In the genomic region with DNA sequence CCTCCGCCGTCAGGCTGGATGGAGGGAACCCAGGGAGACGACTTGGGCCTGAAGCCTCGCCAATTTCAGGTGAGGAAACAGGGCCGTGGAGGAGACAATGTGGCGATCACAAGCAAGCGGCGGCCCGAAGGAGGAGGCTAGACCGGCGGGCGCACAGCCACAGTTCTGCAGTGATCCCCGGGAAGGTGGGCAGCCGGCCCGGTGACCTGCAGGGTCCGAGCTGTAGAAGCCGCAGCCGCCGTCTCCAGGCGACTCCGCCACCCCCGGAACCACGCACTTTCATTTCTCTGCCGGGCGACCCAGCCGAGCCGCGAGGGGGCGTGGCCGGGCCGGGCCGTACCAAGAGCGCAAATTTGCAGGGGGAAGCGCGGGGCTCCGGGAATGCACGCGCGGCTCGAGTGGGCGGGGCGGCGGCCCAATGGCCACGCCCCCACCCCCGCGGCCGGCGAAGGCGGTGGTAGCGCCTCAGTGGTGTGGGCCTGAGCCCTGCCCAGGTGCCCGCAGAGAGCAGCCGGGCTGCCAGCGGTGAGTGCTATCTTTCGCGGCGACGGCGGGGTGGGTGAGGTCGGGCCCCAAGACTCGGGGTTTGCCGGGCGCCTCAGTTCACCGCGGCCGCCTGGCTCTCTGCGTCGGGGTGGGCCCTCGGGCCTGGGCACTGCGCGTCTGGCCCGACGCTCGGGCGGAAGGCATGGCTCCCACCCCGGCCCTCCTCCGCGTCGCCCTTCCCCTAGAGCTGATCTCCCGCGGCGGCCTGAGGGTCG, we compare ENCODE assay signal across 8 cellular contexts. TPM values are rescaled to one million over a fixed set of nuclear protein-coding genes. Genes with fewer than 3 reads are reported as not detected.
DNase-seq lines count a peak whose midpoint lies in the region; ATAC-seq and TF ChIP-seq lines count a peak whose summit lies in the region.

A gene (plus strand): TSS at position 501 of the 761 bp plus-strand sequence. CDS start 38,847 bp downstream, outside the sequence.

- H3K4me3 Mint-ChIP-seq in T-helper 2 cell treated with Interferon-gamma antibody and Interleukin-4, amounts not matched to agents 5 μg/mL and 100 μg/mL, for 36 hours: peak within 1 kb of the TSS; percentile 91

- H3K9me3 ChIP-seq in ascending aorta: no peaks in the 10 kb centered on the region
- no peaks in the 10 kb centered on the region for H3K9me3 ChIP-seq in right cardiac atrium (ENCODE audit: control insufficient read depth, low read length)
- H3K9me3 ChIP-seq in vagina: no peaks in the 10 kb centered on the region

- H3K27ac Mint-ChIP-seq in T-helper 2 cell treated with Interferon-gamma antibody and Interleukin-4, amounts not matched to agents 5 μg/mL and 100 μg/mL, for 36 hours: peak within 1 kb of the TSS; percentile 93

- no peaks in the 10 kb centered on the region for H3K36me3 Mint-ChIP-seq in T-helper 2 cell treated with Interferon-gamma antibody and Interleukin-4, amounts not matched to agents 5 μg/mL and 100 μg/mL, for 36 hours (ENCODE audit: low read depth)

- ATAC-seq in GM18505 (IDR thresholded peaks at IDR 0.05; ENCODE audit: unreplicated experiment) (peak; percentile 80), HG02943 (IDR thresholded peaks at IDR 0.05; ENCODE audit: low read depth, unreplicated experiment) (peak; percentile 75), right cardiac atrium (peak; percentile 99 to 100)

- DNase-seq in NCI-H187 treated with DMSO at 0.1 percent for 48 hours (lab: John Stamatoyannopoulos, UW) (peak; percentile 35), ascending aorta (ENCODE audit: low spot score in 2 of 2) (peak; percentile 80 to 96), right cardiac atrium (peak; percentile 93 to 99 (median 97)), vagina (ENCODE audit: extremely low spot score in 2 of 2) (peak in 1 of 2 donors; percentile 96)
- DNase-seq in T-helper 2 cell treated with Interferon-gamma antibody and Interleukin-4, amounts not matched to agents 5 μg/mL and 100 μg/mL, for 36 hours (ENCODE audit: low spot score): peak; percentile 98

- intact Hi-C loops in ascending aorta (cut with DNase I) (loop anchor here (1.0 to 5.0 kb wide), 4 partner anchors 36 to 97 kb away; a partner anchor contains a TSS), right cardiac atrium (cut with DNase I) (loop anchor here in 2 of 4 donors (5.0 to 10.0 kb wide), 2 partner anchors 50 to 77 kb away; a partner anchor contains a TSS), vagina (cut with DNase I) (loop anchor here (2.0 to 5.0 kb wide), 2 partner anchors 47 to 80 kb away; a partner anchor contains a TSS)

- TF ChIP-seq CTCF in ascending aorta (IDR thresholded peaks at IDR 0.05): peak in 2 of 3 experiments; percentile 3 to 11
- peak in 2 of 3 experiments; percentile 2 to 11 for TF ChIP-seq CTCF in vagina (IDR thresholded peaks at IDR 0.05)

- no peaks in the 10 kb centered on the region for H3K27me3 Mint-ChIP-seq in T-helper 2 cell treated with Interferon-gamma antibody and Interleukin-4, amounts not matched to agents 5 μg/mL and 100 μg/mL, for 36 hours (ENCODE audit: low read depth)

- H3K9ac ChIP-seq in rectal smooth muscle tissue (ENCODE audit: low read length): peak within 1 kb of the TSS; percentile 54

- peaks cover 3 to 5% of the 10 kb centered on the region in 2 donors for H3K4me1 ChIP-seq in ascending aorta
- H3K4me1 ChIP-seq in right cardiac atrium (ENCODE audit: control insufficient read depth, insufficient read depth, low read length): peaks cover 2% of the 10 kb centered on the region
- peaks cover 10% of the 10 kb centered on the region for H3K4me1 ChIP-seq in rectal smooth muscle tissue (ENCODE audit: control insufficient read depth, insufficient read depth, low read length)
- peaks cover 38% of the 10 kb centered on the region for H3K4me1 ChIP-seq in vagina

- H3K36me3 ChIP-seq in ascending aorta (no peaks in the 10 kb centered on the region), rectal smooth muscle tissue (ENCODE audit: control insufficient read depth, insufficient read depth, low read length) (no peaks in the 10 kb centered on the region), vagina (no peaks in the 10 kb centered on the region)

- no peaks in the 10 kb centered on the region for H3K9me3 Mint-ChIP-seq in T-helper 2 cell treated with Interferon-gamma antibody and Interleukin-4, amounts not matched to agents 5 μg/mL and 100 μg/mL, for 36 hours

- under 1% methylated on average over 82 of the region's 82 CpGs for WGBS in right cardiac atrium

- H3K27me3 ChIP-seq in ascending aorta (no peaks in the 10 kb centered on the region), right cardiac atrium (ENCODE audit: control insufficient read depth, insufficient read depth) (no peaks in the 10 kb centered on the region), rectal smooth muscle tissue (ENCODE audit: control insufficient read depth, insufficient read depth, low read length) (no peaks in the 10 kb centered on the region), vagina (no peaks in the 10 kb centered on the region)

- H3K4me3 ChIP-seq in ascending aorta (peak within 1 kb of the TSS; percentile 81 to 84), right cardiac atrium (ENCODE audit: low read length) (peak within 1 kb of the TSS; percentile 79), rectal smooth muscle tissue (ENCODE audit: low read length) (peak within 1 kb of the TSS; percentile 97), vagina (peak within 1 kb of the TSS; percentile 80 to 94)

- TF ChIP-seq POLR2A in GM18505 (IDR thresholded peaks at IDR 0.05; ENCODE audit: borderline replicate concordance, extremely low read depth, insufficient read depth, insufficient read length) (peak; percentile 99), vagina (IDR thresholded peaks at IDR 0.05) (peak; percentile 73 to 95)

- H3K4me1 Mint-ChIP-seq in T-helper 2 cell treated with Interferon-gamma antibody and Interleukin-4, amounts not matched to agents 5 μg/mL and 100 μg/mL, for 36 hours (ENCODE audit: low read depth): peaks cover 13% of the 10 kb centered on the region

- H3K27ac ChIP-seq in ascending aorta (peak within 1 kb of the TSS; percentile 81 to 84), right cardiac atrium (ENCODE audit: low read length) (peak within 1 kb of the TSS; percentile 90), rectal smooth muscle tissue (ENCODE audit: low read depth, low read length) (peak within 1 kb of the TSS; percentile 93), vagina (peak within 1 kb of the TSS; percentile 85)

RNA-seq across cellular contexts. Expression of the gene that starts here (rescaled TPM):
- total RNA-seq in ascending aorta (236 TPM), right cardiac atrium (100 to 1,000 TPM in 1 of 4 donors, 10 to 100 TPM in 3; 59.8 to 122 (median 62.7) TPM), vagina (94.3 TPM)
- 47.4 TPM for polyA plus RNA-seq in right cardiac atrium
